In genomic region chrX:69493193-69493592, GRCh38 we compare ENCODE assay signal across 8 cellular contexts. TPM values are rescaled to one million over a fixed set of nuclear protein-coding genes. Genes with fewer than 3 reads are reported as not detected.
A peak's percentile ranks its signal among the peaks of the same experiment; 100 is the strongest.
DNase-seq lines count a peak whose midpoint lies in the region; ATAC-seq and TF ChIP-seq lines count a peak whose summit lies in the region.

No MANE protein-coding gene starts in this region.

- no peaks in the 10 kb centered on the region for H3K36me3 Mint-ChIP-seq in activated naive CD8-positive, alpha-beta T cell treated with anti-CD3 and anti-CD28 coated beads for 36 hours
- no peaks in the 10 kb centered on the region for H3K36me3 Mint-ChIP-seq in stimulated activated memory B cell treated with anti-CD40 and anti-IgM and Interleukin-4, amounts not matched to agents 10 μg/mL and 1 μg/mL and 100 μg/mL, for 72 hours

- no peak overlapping the region for H3K4me2 ChIP-seq in Loucy (ENCODE audit: low read depth, low read length, poor library complexity, severe bottlenecking)

- no peak overlapping the region for H3K4me3 Mint-ChIP-seq in activated naive CD8-positive, alpha-beta T cell treated with anti-CD3 and anti-CD28 coated beads for 36 hours
- no peak overlapping the region for H3K4me3 Mint-ChIP-seq in stimulated activated memory B cell treated with anti-CD40 and anti-IgM and Interleukin-4, amounts not matched to agents 10 μg/mL and 1 μg/mL and 100 μg/mL, for 72 hours

- peaks cover 7% of the 10 kb centered on the region for H3K27me3 Mint-ChIP-seq in activated naive CD8-positive, alpha-beta T cell treated with anti-CD3 and anti-CD28 coated beads for 36 hours
- peaks cover 18% of the 10 kb centered on the region for H3K27me3 Mint-ChIP-seq in stimulated activated memory B cell treated with anti-CD40 and anti-IgM and Interleukin-4, amounts not matched to agents 10 μg/mL and 1 μg/mL and 100 μg/mL, for 72 hours

- no peaks in the 10 kb centered on the region for H3F3A ChIP-seq in Loucy (ENCODE audit: low read depth)

- no peaks in the 10 kb centered on the region for H4K20me1 ChIP-seq in Loucy (ENCODE audit: insufficient read depth, low read length, poor library complexity, severe bottlenecking)

- no peaks in the 10 kb centered on the region for H3K4me1 ChIP-seq in Loucy (ENCODE audit: insufficient read depth, low read length, poor library complexity, severe bottlenecking)

- H2AFZ ChIP-seq in Loucy (ENCODE audit: low read length): no peak overlapping the region

- H3K9me2 ChIP-seq in Loucy (replicated peaks; ENCODE audit: low read depth, low read length): no peaks in the 10 kb centered on the region

- no peaks in the 10 kb centered on the region for H3K27me3 ChIP-seq in Loucy (ENCODE audit: insufficient read depth, low read length, poor library complexity, severe bottlenecking)

- no peak overlapping the region for H3K27ac Mint-ChIP-seq in activated naive CD8-positive, alpha-beta T cell treated with anti-CD3 and anti-CD28 coated beads for 36 hours
- no peak overlapping the region for H3K27ac Mint-ChIP-seq in stimulated activated memory B cell treated with anti-CD40 and anti-IgM and Interleukin-4, amounts not matched to agents 10 μg/mL and 1 μg/mL and 100 μg/mL, for 72 hours

- DNase-seq in NCI-H748 (lab: John Stamatoyannopoulos, UW; ENCODE audit: unreplicated experiment) (peak; percentile 35), NCI-H748 treated with DMSO at 0.1 percent for 48 hours (lab: John Stamatoyannopoulos, UW) (no peak), left kidney (ENCODE audit: low read depth, low spot score) (peak; percentile 43), SW480 (ENCODE audit: low spot score) (no peak)
- DNase-seq in activated naive CD8-positive, alpha-beta T cell treated with anti-CD3 and anti-CD28 coated beads for 36 hours: peak; percentile 14

- no peaks in the 10 kb centered on the region for H3K79me2 ChIP-seq in Loucy (ENCODE audit: insufficient read depth, low read length)

- H3K9me3 Mint-ChIP-seq in activated naive CD8-positive, alpha-beta T cell treated with anti-CD3 and anti-CD28 coated beads for 36 hours: no peaks in the 10 kb centered on the region
- no peaks in the 10 kb centered on the region for H3K9me3 Mint-ChIP-seq in stimulated activated memory B cell treated with anti-CD40 and anti-IgM and Interleukin-4, amounts not matched to agents 10 μg/mL and 1 μg/mL and 100 μg/mL, for 72 hours

- no peaks in the 10 kb centered on the region for H3K36me3 ChIP-seq in Loucy (ENCODE audit: insufficient read depth, low read length)

- ATAC-seq in stimulated activated memory B cell treated with anti-CD40 and anti-IgM and Interleukin-4, amounts not matched to agents 10 μg/mL and 1 μg/mL and 100 μg/mL, for 72 hours: no peak
- no peak for ATAC-seq in GM21390 (IDR thresholded peaks at IDR 0.05; ENCODE audit: unreplicated experiment)

- H3K9me3 ChIP-seq in Loucy (ENCODE audit: insufficient read depth, low read depth, low read length): no peaks in the 10 kb centered on the region

- no peaks in the 10 kb centered on the region for H3K4me1 Mint-ChIP-seq in activated naive CD8-positive, alpha-beta T cell treated with anti-CD3 and anti-CD28 coated beads for 36 hours
- H3K4me1 Mint-ChIP-seq in stimulated activated memory B cell treated with anti-CD40 and anti-IgM and Interleukin-4, amounts not matched to agents 10 μg/mL and 1 μg/mL and 100 μg/mL, for 72 hours: no peaks in the 10 kb centered on the region

- H3K9ac ChIP-seq in Loucy (ENCODE audit: low read depth, low read length, poor library complexity, severe bottlenecking): no peak overlapping the region

- no peak overlapping the region for H3K4me3 ChIP-seq in Loucy (ENCODE audit: low read length, poor library complexity, severe bottlenecking)

- peak; percentile 54 for TF ChIP-seq CTCF in Loucy (conservative IDR thresholded peaks at IDR 0.05; ENCODE audit: low read length)

RNA-seq across cellular contexts. Expression of gene NALF2, which starts 10.9 kb away (rescaled TPM):
- total RNA-seq in activated naive CD8-positive, alpha-beta T cell treated with anti-CD3 and anti-CD28 coated beads for 36 hours: under 1 TPM; 0.19 to 0.26 TPM

Comparison
In these comparisons a context has a peak if more than half of its experiments do, and no peak if none do; other contexts are left out.
1. DNase-seq: peak in NCI-H748 (single experiment), activated naive CD8-positive, alpha-beta T cell treated with anti-CD3 and anti-CD28 coated beads for 36 hours (single experiment) and left kidney (single experiment); none in NCI-H748 treated with DMSO at 0.1 percent for 48 hours (single experiment) and SW480 (single experiment).